ENCODE assay signal across 1 cellular context in the genomic region with DNA sequence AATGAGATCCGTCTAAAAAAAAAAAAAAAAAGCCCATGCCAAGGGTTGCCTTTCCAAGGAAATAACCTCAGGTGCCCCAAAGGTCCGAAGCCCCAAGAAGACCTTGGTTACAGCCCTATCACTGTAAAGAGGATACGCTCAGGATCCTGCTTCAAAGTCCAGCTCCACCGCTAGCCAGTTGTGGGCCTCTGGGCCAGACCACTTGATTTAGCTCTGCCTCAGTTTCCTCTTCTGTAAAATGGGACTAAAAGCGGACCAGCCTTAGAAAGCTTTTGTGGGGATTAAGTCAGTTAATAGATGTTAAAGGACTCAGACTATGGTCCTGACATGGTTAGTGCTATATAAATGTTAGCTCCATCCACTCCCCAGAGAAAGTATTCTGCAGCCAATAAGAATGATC.
TF ChIP-seq lines count a peak whose summit lies in the region.

No MANE protein-coding gene starts in this region.

TF ChIP-seq in K562, 482 proteins besides CTCF, POLR2A, EP300 and RAD21 (continued from another document):
- TF ChIP-seq, protein P1, sequence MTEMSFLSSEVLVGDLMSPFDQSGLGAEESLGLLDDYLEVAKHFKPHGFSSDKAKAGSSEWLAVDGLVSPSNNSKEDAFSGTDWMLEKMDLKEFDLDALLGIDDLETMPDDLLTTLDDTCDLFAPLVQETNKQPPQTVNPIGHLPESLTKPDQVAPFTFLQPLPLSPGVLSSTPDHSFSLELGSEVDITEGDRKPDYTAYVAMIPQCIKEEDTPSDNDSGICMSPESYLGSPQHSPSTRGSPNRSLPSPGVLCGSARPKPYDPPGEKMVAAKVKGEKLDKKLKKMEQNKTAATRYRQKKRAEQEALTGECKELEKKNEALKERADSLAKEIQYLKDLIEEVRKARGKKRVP (CRISPR knock-in tag; IDR thresholded peaks at IDR 0.05) = no peak
- TF ChIP-seq, protein P2, sequence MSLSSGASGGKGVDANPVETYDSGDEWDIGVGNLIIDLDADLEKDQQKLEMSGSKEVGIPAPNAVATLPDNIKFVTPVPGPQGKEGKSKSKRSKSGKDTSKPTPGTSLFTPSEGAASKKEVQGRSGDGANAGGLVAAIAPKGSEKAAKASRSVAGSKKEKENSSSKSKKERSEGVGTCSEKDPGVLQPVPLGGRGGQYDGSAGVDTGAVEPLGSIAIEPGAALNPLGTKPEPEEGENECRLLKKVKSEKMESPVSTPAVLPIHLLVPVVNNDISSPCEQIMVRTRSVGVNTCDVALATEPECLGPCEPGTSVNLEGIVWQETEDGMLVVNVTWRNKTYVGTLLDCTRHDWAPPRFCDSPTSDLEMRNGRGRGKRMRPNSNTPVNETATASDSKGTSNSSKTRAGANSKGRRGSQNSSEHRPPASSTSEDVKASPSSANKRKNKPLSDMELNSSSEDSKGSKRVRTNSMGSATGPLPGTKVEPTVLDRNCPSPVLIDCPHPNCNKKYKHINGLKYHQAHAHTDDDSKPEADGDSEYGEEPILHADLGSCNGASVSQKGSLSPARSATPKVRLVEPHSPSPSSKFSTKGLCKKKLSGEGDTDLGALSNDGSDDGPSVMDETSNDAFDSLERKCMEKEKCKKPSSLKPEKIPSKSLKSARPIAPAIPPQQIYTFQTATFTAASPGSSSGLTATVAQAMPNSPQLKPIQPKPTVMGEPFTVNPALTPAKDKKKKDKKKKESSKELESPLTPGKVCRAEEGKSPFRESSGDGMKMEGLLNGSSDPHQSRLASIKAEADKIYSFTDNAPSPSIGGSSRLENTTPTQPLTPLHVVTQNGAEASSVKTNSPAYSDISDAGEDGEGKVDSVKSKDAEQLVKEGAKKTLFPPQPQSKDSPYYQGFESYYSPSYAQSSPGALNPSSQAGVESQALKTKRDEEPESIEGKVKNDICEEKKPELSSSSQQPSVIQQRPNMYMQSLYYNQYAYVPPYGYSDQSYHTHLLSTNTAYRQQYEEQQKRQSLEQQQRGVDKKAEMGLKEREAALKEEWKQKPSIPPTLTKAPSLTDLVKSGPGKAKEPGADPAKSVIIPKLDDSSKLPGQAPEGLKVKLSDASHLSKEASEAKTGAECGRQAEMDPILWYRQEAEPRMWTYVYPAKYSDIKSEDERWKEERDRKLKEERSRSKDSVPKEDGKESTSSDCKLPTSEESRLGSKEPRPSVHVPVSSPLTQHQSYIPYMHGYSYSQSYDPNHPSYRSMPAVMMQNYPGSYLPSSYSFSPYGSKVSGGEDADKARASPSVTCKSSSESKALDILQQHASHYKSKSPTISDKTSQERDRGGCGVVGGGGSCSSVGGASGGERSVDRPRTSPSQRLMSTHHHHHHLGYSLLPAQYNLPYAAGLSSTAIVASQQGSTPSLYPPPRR (CRISPR knock-in tag; IDR thresholded peaks at IDR 0.05; ENCODE audit: borderline replicate concordance) = no peak
